In genomic region chr19:44681992-44682790, GRCh38 we compare ENCODE assay signal across 1 cellular context.
TF ChIP-seq lines count a peak whose summit lies in the region.

No MANE protein-coding gene starts in this region.

TF ChIP-seq in HepG2, 621 proteins besides CTCF, POLR2A, EP300 and RAD21:
- no peak for TF ChIP-seq ZMAT5 (CRISPR knock-in tag; IDR thresholded peaks at IDR 0.05; ENCODE audit: borderline replicate concordance, low read depth)
- no peak for TF ChIP-seq ZNF564 (CRISPR knock-in tag; IDR thresholded peaks at IDR 0.05)
- TF ChIP-seq ZNF629 (CRISPR knock-in tag; conservative IDR thresholded peaks at IDR 0.05), result peak; percentile 82
- no peak for TF ChIP-seq GMEB2 (CRISPR knock-in tag; IDR thresholded peaks at IDR 0.05; ENCODE audit: low read depth)
- no peak for TF ChIP-seq CENPX (CRISPR knock-in tag; IDR thresholded peaks at IDR 0.05)
- no peak for TF ChIP-seq TBX3 (IDR thresholded peaks at IDR 0.05; ENCODE audit: borderline replicate concordance)
- TF ChIP-seq MEIS2 (CRISPR knock-in tag; IDR thresholded peaks at IDR 0.05), result no peak
- no peak for TF ChIP-seq ZNF512B (CRISPR knock-in tag; IDR thresholded peaks at IDR 0.05; ENCODE audit: borderline replicate concordance)
- TF ChIP-seq ZNF282 (IDR thresholded peaks at IDR 0.05; ENCODE audit: partially characterized antibody), result no peak
- TF ChIP-seq USF2 (IDR thresholded peaks at IDR 0.05; ENCODE audit: low read depth, low read length), result no peak
- TF ChIP-seq USF2 (CRISPR knock-in tag; IDR thresholded peaks at IDR 0.05; ENCODE audit: borderline replicate concordance), result no peak
- TF ChIP-seq NFATC3 (CRISPR knock-in tag; IDR thresholded peaks at IDR 0.05), result no peak
- TF ChIP-seq ZNF501 (CRISPR knock-in tag; IDR thresholded peaks at IDR 0.05), result no peak
- TF ChIP-seq ZNF577 (CRISPR knock-in tag; IDR thresholded peaks at IDR 0.05; ENCODE audit: borderline replicate concordance, low read depth), result no peak
- no peak for TF ChIP-seq SMYD3 (CRISPR knock-in tag; IDR thresholded peaks at IDR 0.05)
- peak; percentile 82 for TF ChIP-seq ZNF770 (CRISPR knock-in tag; IDR thresholded peaks at IDR 0.05)
- no peak for TF ChIP-seq ZBTB33 (CRISPR knock-in tag; IDR thresholded peaks at IDR 0.05)
- TF ChIP-seq ZNF615 (CRISPR knock-in tag; IDR thresholded peaks at IDR 0.05; ENCODE audit: borderline replicate concordance), result no peak
- peak; percentile 45; the same call in 1 of the 2 replicates for TF ChIP-seq CEBPB (IDR thresholded peaks at IDR 0.05; ENCODE audit: borderline replicate concordance, low read depth, low read length)
- no peak for TF ChIP-seq HMGA1 (CRISPR knock-in tag; conservative IDR thresholded peaks at IDR 0.05)
- 0 out of 2 replicates have a peak, but pooled peaks have one; percentile 34 for TF ChIP-seq ZNF740 (CRISPR knock-in tag; IDR thresholded peaks at IDR 0.05)
- no peak for TF ChIP-seq HNF4G (IDR thresholded peaks at IDR 0.05; ENCODE audit: borderline replicate concordance, low read depth, low read length)
- TF ChIP-seq HNF4G (CRISPR knock-in tag; IDR thresholded peaks at IDR 0.05; ENCODE audit: borderline replicate concordance, low read depth), result no peak
